In genomic region chr1:21320410-21321107, GRCh38 we compare ENCODE assay signal across 12 cellular contexts. TPM values are rescaled to one million over a fixed set of nuclear protein-coding genes. Genes with fewer than 3 reads are reported as not detected.
DNase-seq lines count a peak whose midpoint lies in the region; ATAC-seq and TF ChIP-seq lines count a peak whose summit lies in the region.
"Had no signal": no experiment of that assay in that cellular context is flagged by ENCODE, and none has a peak within 500 bp of the region (broad histone marks: within the 10 kb centered on the region; RNA-seq: fewer than 3 reads in every experiment).

No MANE protein-coding gene starts in this region.

- no peaks in the 10 kb centered on the region for H3K36me3 ChIP-seq in ascending aorta

- H3K27me3 ChIP-seq in ascending aorta (no peaks in the 10 kb centered on the region), right cardiac atrium (ENCODE audit: control insufficient read depth, insufficient read depth) (no peaks in the 10 kb centered on the region)

- no peaks in the 10 kb centered on the region for H3K9me3 ChIP-seq in ascending aorta
- no peaks in the 10 kb centered on the region for H3K9me3 ChIP-seq in right cardiac atrium (ENCODE audit: control insufficient read depth, low read length)

- H3K4me1 Mint-ChIP-seq in stimulated activated naive B cell treated with anti-CD40 and anti-IgM and Interleukin-4, amounts not matched to agents 10 μg/mL and 1 μg/mL and 100 μg/mL, for 72 hours: peaks cover 50 to 89% of the 10 kb centered on the region in 2 donors

- H3K27ac ChIP-seq in ascending aorta: peak overlapping the region; percentile 94 to 97
- H3K27ac ChIP-seq in right cardiac atrium (ENCODE audit: low read length): peak overlapping the region; percentile 22

- peak in 54 of 76 experiments; percentile 22 to 75 (median 45) for DNase-seq in HUDEP-2 (lab: John Stamatoyannopoulos, UW; ENCODE audit: unreplicated experiment in 76 of 76)
- DNase-seq in ascending aorta (ENCODE audit: low spot score in 2 of 2): no peak
- peak; percentile 50 to 66 (median 57) for DNase-seq in right cardiac atrium
- DNase-seq in stimulated activated naive B cell treated with anti-CD40 and anti-IgM and Interleukin-4, amounts not matched to agents 10 μg/mL and 1 μg/mL and 100 μg/mL, for 72 hours: no peak
- no peak for DNase-seq in HPDE6-E6E7 (ENCODE audit: extremely low spot score)
- DNase-seq in NCI-H2227 (lab: John Stamatoyannopoulos, UW; ENCODE audit: unreplicated experiment): no peak
- no peak for DNase-seq in NCI-H524 (lab: John Stamatoyannopoulos, UW)
- DNase-seq in COLO668 (lab: John Stamatoyannopoulos, UW; ENCODE audit: unreplicated experiment): no peak
- DNase-seq: Calu3, foreskin fibroblast, NCI-H1092, NCI-H524 treated with DMSO at 0.1 percent for 48 hours had no signal

- intact Hi-C loops in ascending aorta (cut with DNase I) (loop anchor here (2.0 kb wide), 1 partner anchor 14 kb away; no protein-coding TSS in a partner anchor), right cardiac atrium (cut with DNase I) (loop anchor here in 1 of 4 donors (10.0 kb wide), 1 partner anchor 56 kb away; no protein-coding TSS in a partner anchor)

- peak in 1 of 2 donors; percentile 13 for ATAC-seq in right cardiac atrium
- no peak for ATAC-seq in stimulated activated naive B cell treated with anti-CD40 and anti-IgM and Interleukin-4, amounts not matched to agents 10 μg/mL and 1 μg/mL and 100 μg/mL, for 72 hours (replicated peaks)

- H3K9me3 Mint-ChIP-seq in stimulated activated naive B cell treated with anti-CD40 and anti-IgM and Interleukin-4, amounts not matched to agents 10 μg/mL and 1 μg/mL and 100 μg/mL, for 72 hours: no peaks in the 10 kb centered on the region

- TF ChIP-seq CTCF in ascending aorta (IDR thresholded peaks at IDR 0.05): no peak

- H3K27ac Mint-ChIP-seq in stimulated activated naive B cell treated with anti-CD40 and anti-IgM and Interleukin-4, amounts not matched to agents 10 μg/mL and 1 μg/mL and 100 μg/mL, for 72 hours: peak overlapping the region; percentile 56

- peaks cover 22 to 34% of the 10 kb centered on the region in 2 donors for H3K36me3 Mint-ChIP-seq in stimulated activated naive B cell treated with anti-CD40 and anti-IgM and Interleukin-4, amounts not matched to agents 10 μg/mL and 1 μg/mL and 100 μg/mL, for 72 hours

- 67% methylated on average over 12 of the region's 12 CpGs for WGBS in right cardiac atrium

- H3K4me3 ChIP-seq in ascending aorta (no peak overlapping the region), right cardiac atrium (ENCODE audit: low read length) (no peak overlapping the region)

- H3K4me1 ChIP-seq in ascending aorta (peaks cover 58 to 93% of the 10 kb centered on the region in 2 donors), right cardiac atrium (ENCODE audit: control insufficient read depth, insufficient read depth, low read length) (peaks cover 57% of the 10 kb centered on the region)

- no peak overlapping the region for H3K4me3 Mint-ChIP-seq in stimulated activated naive B cell treated with anti-CD40 and anti-IgM and Interleukin-4, amounts not matched to agents 10 μg/mL and 1 μg/mL and 100 μg/mL, for 72 hours

- H3K27me3 Mint-ChIP-seq in stimulated activated naive B cell treated with anti-CD40 and anti-IgM and Interleukin-4, amounts not matched to agents 10 μg/mL and 1 μg/mL and 100 μg/mL, for 72 hours: no peaks in the 10 kb centered on the region

RNA-seq across cellular contexts. Expression of gene ECE1, which starts 30.3 kb away (rescaled TPM):
- total RNA-seq in ascending aorta: 336 TPM
- 100 to 1,000 TPM in 3 of 4 donors, 10 to 100 TPM in 1; 99.1 to 158 (median 114) TPM for total RNA-seq in right cardiac atrium
- 76.2 TPM for polyA plus RNA-seq in right cardiac atrium

Comparison
In these comparisons a context has a peak if more than half of its experiments do, and no peak if none do; other contexts are left out.
1. DNase-seq: peak in HUDEP-2 (54 of 76) and right cardiac atrium (3 of 3); none in ascending aorta (0 of 2), stimulated activated naive B cell treated with anti-CD40 and anti-IgM and Interleukin-4, amounts not matched to agents 10 μg/mL and 1 μg/mL and 100 μg/mL, for 72 hours (single experiment), HPDE6-E6E7 (single experiment), NCI-H2227 (single experiment), NCI-H524 (0 of 2) and COLO668 (single experiment).